In genomic region chr15:79157631-79158592, GRCh38 we compare ENCODE assay signal across 19 cellular contexts.
A peak's percentile ranks its signal among the peaks of the same experiment; 100 is the strongest.
DNase-seq lines count a peak whose midpoint lies in the region; ATAC-seq and TF ChIP-seq lines count a peak whose summit lies in the region.
"Had no signal": no experiment of that assay in that cellular context is flagged by ENCODE, and none has a peak within 500 bp of the region (broad histone marks: within the 10 kb centered on the region; RNA-seq: fewer than 3 reads in every experiment).

No MANE protein-coding gene starts in this region.

- no peaks in the 10 kb centered on the region for H3K79me1 ChIP-seq in mesenchymal stem cell (replicated peaks; ENCODE audit: low read length, poor library complexity, severe bottlenecking)

- no peak overlapping the region for H4K8ac ChIP-seq in mesenchymal stem cell (ENCODE audit: low read length)

- H2BK120ac ChIP-seq in mesenchymal stem cell (ENCODE audit: low read depth, low read length), result no peak overlapping the region

- no peak overlapping the region for H3K4ac ChIP-seq in mesenchymal stem cell (ENCODE audit: low read depth in 1 of 2, low read length in 2 of 2)

- H3K36me3 Mint-ChIP-seq in activated naive CD8-positive, alpha-beta T cell treated with anti-CD3 and anti-CD28 coated beads, Interleukin-2, amount 50 U/mL, for 24 hours (ENCODE audit: low read depth), result no peaks in the 10 kb centered on the region
- H3K36me3 Mint-ChIP-seq in activated naive CD8-positive, alpha-beta T cell treated with anti-CD3 and anti-CD28 coated beads for 36 hours, result no peaks in the 10 kb centered on the region
- H3K36me3 Mint-ChIP-seq in type B pancreatic cell, result no peaks in the 10 kb centered on the region
- H3K36me3 Mint-ChIP-seq: CD8-positive, alpha-beta T cell had no signal

- H3K9me3 ChIP-seq in mesenchymal stem cell (ENCODE audit: control insufficient read depth, low read length), result no peaks in the 10 kb centered on the region
- H3K9me3 ChIP-seq: MG63, Peyer's patch had no signal

- peaks cover 13 to 45% of the 10 kb centered on the region in 2 experiments for H3K27me3 ChIP-seq in mesenchymal stem cell (ENCODE audit: control insufficient read depth in 1 of 2, insufficient read depth in 1 of 2, low read length in 2 of 2)
- H3K27me3 ChIP-seq: MG63, Peyer's patch had no signal

- H3K27ac ChIP-seq in caudate nucleus (ENCODE audit: low read depth, low read length) (no peak overlapping the region), mesenchymal stem cell (ENCODE audit: low read length, poor library complexity, severe bottlenecking) (no peak overlapping the region)
- H3K27ac ChIP-seq: 22Rv1, KMS-11, Peyer's patch had no signal

- H3K27me3 Mint-ChIP-seq in activated naive CD8-positive, alpha-beta T cell treated with anti-CD3 and anti-CD28 coated beads, Interleukin-2, amount 50 U/mL, for 24 hours, result peaks cover 5% of the 10 kb centered on the region
- H3K27me3 Mint-ChIP-seq in activated naive CD8-positive, alpha-beta T cell treated with anti-CD3 and anti-CD28 coated beads for 36 hours, result no peaks in the 10 kb centered on the region
- H3K27me3 Mint-ChIP-seq in type B pancreatic cell, result no peaks in the 10 kb centered on the region

- no peaks in the 10 kb centered on the region for H3K9me3 Mint-ChIP-seq in activated naive CD8-positive, alpha-beta T cell treated with anti-CD3 and anti-CD28 coated beads, Interleukin-2, amount 50 U/mL, for 24 hours
- H3K9me3 Mint-ChIP-seq in activated naive CD8-positive, alpha-beta T cell treated with anti-CD3 and anti-CD28 coated beads for 36 hours, result no peaks in the 10 kb centered on the region
- no peaks in the 10 kb centered on the region for H3K9me3 Mint-ChIP-seq in type B pancreatic cell
- H3K9me3 Mint-ChIP-seq: CD8-positive, alpha-beta T cell had no signal

- no peak overlapping the region for H3K18ac ChIP-seq in mesenchymal stem cell (ENCODE audit: low read depth in 1 of 2, low read length in 2 of 2)

- WGBS in mesenchymal stem cell, result 80% methylated on average over 13 of the region's 13 CpGs

- H3K9ac ChIP-seq in mesenchymal stem cell (ENCODE audit: low read length), result no peak overlapping the region
- H3K9ac ChIP-seq: KMS-11 had no signal

- no peak overlapping the region for H2AFZ ChIP-seq in mesenchymal stem cell (ENCODE audit: low read depth, low read length)

- H3K4me3 Mint-ChIP-seq in activated naive CD8-positive, alpha-beta T cell treated with anti-CD3 and anti-CD28 coated beads, Interleukin-2, amount 50 U/mL, for 24 hours, result no peak overlapping the region
- no peak overlapping the region for H3K4me3 Mint-ChIP-seq in activated naive CD8-positive, alpha-beta T cell treated with anti-CD3 and anti-CD28 coated beads for 36 hours
- no peak overlapping the region for H3K4me3 Mint-ChIP-seq in type B pancreatic cell
- H3K4me3 Mint-ChIP-seq: CD8-positive, alpha-beta T cell had no signal

- H2BK5ac ChIP-seq in mesenchymal stem cell (ENCODE audit: low read depth, low read length, poor library complexity, severe bottlenecking), result no peak overlapping the region

- peak overlapping the region in 1 of 2 experiments; percentile 56 for H3K23ac ChIP-seq in mesenchymal stem cell (ENCODE audit: low read length in 2 of 2)

- TF ChIP-seq CTCF in foreskin fibroblast (IDR thresholded peaks at IDR 0.05; ENCODE audit: low read depth, low read length) (no peak), type B pancreatic cell (conservative IDR thresholded peaks at IDR 0.05) (no peak)

- H2BK12ac ChIP-seq in mesenchymal stem cell (ENCODE audit: low read length in 2 of 2), result peak overlapping the region in 1 of 2 experiments; percentile 19

- no peaks in the 10 kb centered on the region for H3K36me3 ChIP-seq in mesenchymal stem cell (ENCODE audit: control insufficient read depth in 1 of 2, insufficient read depth in 2 of 2, low read depth in 1 of 2, low read length in 2 of 2)
- H3K36me3 ChIP-seq: MG63, Peyer's patch had no signal

- DNase-seq in activated naive CD8-positive, alpha-beta T cell treated with anti-CD3 and anti-CD28 coated beads, Interleukin-2, amount 50 U/mL, for 24 hours, result no peak
- no peak for DNase-seq in activated naive CD8-positive, alpha-beta T cell treated with anti-CD3 and anti-CD28 coated beads for 36 hours
- DNase-seq in caudate nucleus (lab: John Stamatoyannopoulos, UW) (peak in 41 of 61 donors; percentile 5 to 82 (median 44)), mesenchymal stem cell (no peak), foreskin fibroblast (no peak), type B pancreatic cell (ENCODE audit: extremely low spot score, unreplicated experiment) (no peak), occipital lobe (lab: John Stamatoyannopoulos, UW) (no peak)
- DNase-seq: CD8-positive, alpha-beta T cell; GF-D8; GOT3; MG63; NCI-H1105 treated with DMSO at 0.1 percent for 48 hours; NCI-H187; NCI-H446 treated with DMSO at 0.1 percent for 48 hours; NCI-H774; Peyer's patch had no signal

- no peak overlapping the region for H3K27ac Mint-ChIP-seq in activated naive CD8-positive, alpha-beta T cell treated with anti-CD3 and anti-CD28 coated beads, Interleukin-2, amount 50 U/mL, for 24 hours
- H3K27ac Mint-ChIP-seq in activated naive CD8-positive, alpha-beta T cell treated with anti-CD3 and anti-CD28 coated beads for 36 hours, result no peak overlapping the region
- no peak overlapping the region for H3K27ac Mint-ChIP-seq in type B pancreatic cell
- H3K27ac Mint-ChIP-seq: CD8-positive, alpha-beta T cell had no signal

- no peak overlapping the region for H2AK5ac ChIP-seq in mesenchymal stem cell (ENCODE audit: low read length, severe bottlenecking)

- peak overlapping the region; percentile 43 for H4K91ac ChIP-seq in mesenchymal stem cell (ENCODE audit: low read length)

- peaks cover 7% of the 10 kb centered on the region for H3K4me1 ChIP-seq in mesenchymal stem cell (ENCODE audit: control insufficient read depth, insufficient read depth, low read depth, low read length)
- H3K4me1 ChIP-seq: Peyer's patch had no signal

- H3K4me3 ChIP-seq in mesenchymal stem cell (ENCODE audit: insufficient read depth in 1 of 2, low read depth in 1 of 2, low read length in 2 of 2) (no peak overlapping the region), foreskin fibroblast (ENCODE audit: low read depth in 1 of 2, low read length in 2 of 2) (no peak overlapping the region)
- H3K4me3 ChIP-seq: MG63, Peyer's patch had no signal

- H3K14ac ChIP-seq in mesenchymal stem cell (ENCODE audit: low read length in 2 of 2), result no peak overlapping the region

- no peak overlapping the region for H2BK15ac ChIP-seq in mesenchymal stem cell (ENCODE audit: low read depth, poor library complexity, severe bottlenecking)

- peak; percentile 38 for ATAC-seq in activated naive CD8-positive, alpha-beta T cell treated with anti-CD3 and anti-CD28 coated beads, Interleukin-2, amount 50 U/mL, for 24 hours
- ATAC-seq in HG03175 (IDR thresholded peaks at IDR 0.05; ENCODE audit: unreplicated experiment), result no peak
- ATAC-seq: CD8-positive, alpha-beta T cell had no signal

- no peaks in the 10 kb centered on the region for H3K4me1 Mint-ChIP-seq in activated naive CD8-positive, alpha-beta T cell treated with anti-CD3 and anti-CD28 coated beads, Interleukin-2, amount 50 U/mL, for 24 hours
- H3K4me1 Mint-ChIP-seq in activated naive CD8-positive, alpha-beta T cell treated with anti-CD3 and anti-CD28 coated beads for 36 hours, result no peaks in the 10 kb centered on the region
- peaks cover 6% of the 10 kb centered on the region for H3K4me1 Mint-ChIP-seq in type B pancreatic cell (ENCODE audit: unreplicated experiment)

- H3K4me2 ChIP-seq in mesenchymal stem cell (ENCODE audit: low read length, poor library complexity, severe bottlenecking), result no peak overlapping the region
- H3K4me2 ChIP-seq: KMS-11 had no signal

Comparison
In these comparisons a context has a peak if more than half of its experiments do, and no peak if none do; other contexts are left out.
1. DNase-seq: peak in caudate nucleus (41 of 61); none in activated naive CD8-positive, alpha-beta T cell treated with anti-CD3 and anti-CD28 coated beads, Interleukin-2, amount 50 U/mL, for 24 hours (single experiment), activated naive CD8-positive, alpha-beta T cell treated with anti-CD3 and anti-CD28 coated beads for 36 hours (single experiment), mesenchymal stem cell (single experiment), foreskin fibroblast (0 of 2), type B pancreatic cell (single experiment) and occipital lobe (single experiment).